12 cellular contexts compared by ENCODE assay signal in the genomic region with DNA sequence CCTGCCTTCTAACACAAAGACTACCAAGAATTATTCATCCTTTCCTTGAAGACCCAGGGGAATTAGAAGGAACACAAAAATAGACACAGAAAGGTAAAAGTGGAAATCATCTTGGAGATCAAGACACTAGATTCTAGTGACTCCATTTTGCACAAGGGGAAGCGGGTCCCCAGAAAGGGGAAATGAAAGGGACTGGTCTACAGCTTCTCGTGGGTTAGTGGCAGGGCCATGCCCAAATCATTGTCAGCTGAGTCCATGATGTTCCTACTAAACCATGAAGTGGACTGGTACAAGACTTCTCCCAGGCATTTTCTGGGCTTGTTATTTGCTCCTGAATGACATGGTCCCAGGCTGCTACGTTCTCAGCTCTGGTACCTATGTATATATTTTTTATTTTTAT.
DNase-seq lines count a peak whose midpoint lies in the region; ATAC-seq lines count a peak whose summit lies in the region.
"Had no signal": no experiment of that assay in that cellular context is flagged by ENCODE, and none has a peak within 500 bp of the region (broad histone marks: within the 10 kb centered on the region; RNA-seq: fewer than 3 reads in every experiment).

No MANE protein-coding gene starts in this region.

- H3K27me3 ChIP-seq in layer of hippocampus (ENCODE audit: control insufficient read depth, insufficient read depth, low read length): no peaks in the 10 kb centered on the region

- H3K27ac ChIP-seq in layer of hippocampus (ENCODE audit: low read depth, low read length) (peak overlapping the region; percentile 36), substantia nigra (ENCODE audit: low read depth, low read length, poor library complexity, severe bottlenecking) (peak overlapping the region; percentile 14)

- DNase-seq in SKM-1 (lab: John Stamatoyannopoulos, UW; ENCODE audit: unreplicated experiment) (peak; percentile 42), substantia nigra (lab: John Stamatoyannopoulos, UW) (peak in 3 of 49 donors; percentile 11 to 47 (median 16)), ecto neural progenitor cell (ENCODE audit: low spot score) (no peak), HT-29 (ENCODE audit: low spot score) (no peak)
- DNase-seq in stimulated activated naive CD4-positive, alpha-beta T cell (lab: John Stamatoyannopoulos, UW): no peak
- DNase-seq: cortex of kidney, DMS79 treated with DMSO at 0.1 percent for 48 hours, T1000 had no signal

- ATAC-seq in GM18868 (IDR thresholded peaks at IDR 0.05; ENCODE audit: unreplicated experiment) (peak; percentile 45), GM18498 (IDR thresholded peaks at IDR 0.05; ENCODE audit: unreplicated experiment) (no peak)
- ATAC-seq: esophagus mucosa had no signal
